ENCODE assay signal across 8 cellular contexts in the genomic region with DNA sequence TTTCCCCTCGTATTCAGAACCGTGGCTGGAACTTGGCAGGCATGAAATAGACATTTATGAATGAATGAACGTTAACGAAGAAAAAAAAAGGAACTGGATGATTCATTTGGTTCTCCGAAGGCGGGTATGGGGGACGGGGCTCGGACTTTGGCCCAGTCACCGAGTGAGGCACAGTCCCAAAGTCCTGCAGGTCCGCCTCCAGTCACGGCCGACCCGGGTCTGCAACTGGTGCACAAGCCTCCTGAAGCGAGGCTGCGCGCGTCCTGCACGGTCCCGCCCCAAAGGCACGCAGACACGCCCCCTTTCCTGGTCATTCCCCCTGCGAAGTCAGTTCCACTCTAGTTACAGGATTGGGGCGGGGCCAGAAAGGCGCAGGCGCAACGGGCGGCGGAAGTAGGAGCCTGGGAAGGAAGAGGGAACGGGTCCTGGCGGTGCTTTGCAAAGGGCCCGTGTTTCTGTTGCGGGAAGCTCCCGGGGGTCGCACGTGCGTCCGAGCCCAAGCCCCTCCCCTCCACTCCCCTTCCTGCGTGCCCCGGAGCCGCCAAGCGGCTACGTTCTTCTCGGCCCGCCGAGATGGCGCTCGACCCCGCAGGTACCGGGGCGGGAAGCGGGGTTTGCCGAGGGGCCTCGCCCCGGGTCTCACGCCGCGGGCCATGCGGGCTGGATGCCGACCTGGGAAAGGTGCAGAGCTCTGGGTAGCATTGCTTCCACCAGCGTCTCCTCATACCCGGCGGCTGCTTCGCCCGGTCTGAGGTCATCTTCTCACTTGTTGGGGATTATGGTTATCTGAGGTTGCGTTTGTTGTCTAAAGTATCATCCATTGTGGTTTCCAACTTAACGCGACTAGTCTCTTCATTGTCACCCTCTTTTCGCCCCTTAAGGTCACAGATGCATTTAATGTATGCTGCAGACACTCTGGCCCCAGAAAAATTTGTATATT. TPM values are rescaled to one million over a fixed set of nuclear protein-coding genes. Genes with fewer than 3 reads are reported as not detected.
DNase-seq lines count a peak whose midpoint lies in the region; ATAC-seq, FAIRE-seq and TF ChIP-seq lines count a peak whose summit lies in the region.

A gene with protein sequence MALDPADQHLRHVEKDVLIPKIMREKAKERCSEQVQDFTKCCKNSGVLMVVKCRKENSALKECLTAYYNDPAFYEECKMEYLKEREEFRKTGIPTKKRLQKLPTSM (plus strand): TSS at position 399 of the 940 bp plus-strand sequence. CDS start 175 bp downstream, at position 574.

- peak; percentile 95 to 97 for TF ChIP-seq POLR2A in HepG2 (IDR thresholded peaks at IDR 0.05; ENCODE audit: insufficient read depth in 1 of 2, low read depth in 2 of 2, low read length in 2 of 2)

- BruUV-seq in HepG2 (replicated peaks; lab: Mats Ljungman, UMichigan) = TSS peak; percentile 72

- H3K9ac ChIP-seq in HepG2 (ENCODE audit: insufficient read depth, low read depth, low read length) = peak within 1 kb of the TSS; percentile 86

- 0 out of 2 replicates have a peak, but pooled peaks have one; percentile 16 for TF ChIP-seq RAD21 in HepG2 (CRISPR knock-in tag; IDR thresholded peaks at IDR 0.05)

- H3K79me2 ChIP-seq in HepG2 (ENCODE audit: insufficient read depth, low read length) = peaks cover 46% of the 10 kb centered on the region

- H3K9me3 ChIP-seq in HepG2 (ENCODE audit: low read length) = no peaks in the 10 kb centered on the region

- peak within 1 kb of the TSS; percentile 93 for H3K4me2 ChIP-seq in HepG2 (ENCODE audit: low read depth, low read length)

- DNase-seq in NCI-H774 (lab: John Stamatoyannopoulos, UW) (peak; percentile 91), HepG2 (ENCODE audit: low spot score) (peak; percentile 95)
- DNase-seq in activated CD4-positive, alpha-beta T cell treated with anti-CD3 and anti-CD28 coated beads, Interleukin-2, amount 50 U/mL, for 4 hours = peak; percentile 88 to 89
- peak; percentile 96 for DNase-seq in stimulated activated CD4-positive, alpha-beta T cell treated with anti-CD3 and anti-CD28 coated beads, Interleukin-4, amount 100 ng/mL, for 1 hour

- no peak for TF ChIP-seq CTCF in C4-2B (conservative IDR thresholded peaks at IDR 0.05)
- TF ChIP-seq CTCF in HepG2 (CRISPR knock-in tag; IDR thresholded peaks at IDR 0.05) = peak; percentile 42; the same call in 1 of the 2 replicates

- TF ChIP-seq EP300 in HepG2 (IDR thresholded peaks at IDR 0.05; ENCODE audit: low read depth in 2 of 2, low read length in 2 of 2) (peak in 1 of 2 experiments; percentile 54; a peak in 2 of 4 replicates), HepG2 (CRISPR knock-in tag; IDR thresholded peaks at IDR 0.05; ENCODE audit: borderline replicate concordance) (no peak)

- H3K4me1 Mint-ChIP-seq in dendritic cell treated with granulocyte-macrophage colony-stimulating factor and Interleukin-4, amounts not matched to agents 40 ng/mL and 50 ng/mL, for 4 days (ENCODE audit: low read depth) = peaks cover 44% of the 10 kb centered on the region

- H4K20me1 ChIP-seq in HepG2 (ENCODE audit: insufficient read depth, low read length) = no peaks in the 10 kb centered on the region

- peak; percentile 89 for FAIRE-seq in HepG2 (lab: Jason Lieb, UNC)

- H3K36me3 Mint-ChIP-seq in dendritic cell treated with granulocyte-macrophage colony-stimulating factor and Interleukin-4, amounts not matched to agents 40 ng/mL and 50 ng/mL, for 4 days (ENCODE audit: low read depth) = peaks cover 23% of the 10 kb centered on the region

- ATAC-seq in GM19395 (IDR thresholded peaks at IDR 0.05; ENCODE audit: unreplicated experiment) = peak; percentile 98
- peak; percentile 96 for ATAC-seq in HG03565 (IDR thresholded peaks at IDR 0.05; ENCODE audit: unreplicated experiment)
- peak; percentile 98 for ATAC-seq in HepG2

- CTCF ChIA-PET in HepG2 (lab: Yijun Ruan, JAX; ENCODE audit: low intra/inter-chr PET ratio, low total read pairs) = no interaction called here

- in situ Hi-C loops in HepG2 (cut with HindIII; ENCODE audit: extremely low pct_ligation_motif_present, low pct_unique_long_range_greater_than_20kb) = no loop called here

- no peaks in the 10 kb centered on the region for H3K9me3 Mint-ChIP-seq in dendritic cell treated with granulocyte-macrophage colony-stimulating factor and Interleukin-4, amounts not matched to agents 40 ng/mL and 50 ng/mL, for 4 days

- POLR2A ChIA-PET in HepG2 (lab: Yijun Ruan, JAX) = interaction anchor here (0.8 to 2.1 kb wide), 7 partner anchors 12 to 529 kb away, joined by 3 to 15 read pairs (median 4); a partner anchor contains a TSS

- intact Hi-C loops in dendritic cell treated with granulocyte-macrophage colony-stimulating factor and Interleukin-4, amounts not matched to agents 40 ng/mL and 50 ng/mL, for 4 days (cut with micrococcal nuclease) = loop anchor here (10.0 kb wide), 1 partner anchor 87 kb away; no protein-coding TSS in a partner anchor
- intact Hi-C loops in HepG2 (cut with micrococcal nuclease; ENCODE audit: unreplicated experiment) = loop anchor here (1.0 to 5.0 kb wide), 6 partner anchors 86 to 529 kb away; a partner anchor contains a TSS

- H3K27me3 ChIP-seq in HepG2 (ENCODE audit: control insufficient read depth in 1 of 2, insufficient read depth in 2 of 2, low read length in 2 of 2) = no peaks in the 10 kb centered on the region; a peak in 1 of 5 replicates

- peaks cover under 1% of the 10 kb centered on the region for H3K27me3 Mint-ChIP-seq in dendritic cell treated with granulocyte-macrophage colony-stimulating factor and Interleukin-4, amounts not matched to agents 40 ng/mL and 50 ng/mL, for 4 days

- no peaks in the 10 kb centered on the region for H3K36me3 ChIP-seq in HepG2 (replicated peaks in 1 of 2; ENCODE audit: control insufficient read depth in 1 of 2, insufficient read depth in 2 of 2, low read length in 2 of 2)

- 2% methylated on average over 49 of the region's 68 CpGs for WGBS in HepG2 (ENCODE audit: low lambda C conversion rate)

- H3K27ac Mint-ChIP-seq in dendritic cell treated with granulocyte-macrophage colony-stimulating factor and Interleukin-4, amounts not matched to agents 40 ng/mL and 50 ng/mL, for 4 days = peak within 1 kb of the TSS; percentile 92

- H3K4me1 ChIP-seq in HepG2 (ENCODE audit: insufficient read depth, low read length) = peaks cover 61% of the 10 kb centered on the region

- H3K27ac ChIP-seq in C4-2B (peak within 1 kb of the TSS; percentile 93), HepG2 (ENCODE audit: extremely low read length, insufficient read depth, low read length) (peak within 1 kb of the TSS; percentile 82)

- peak within 1 kb of the TSS; percentile 85 for H3K4me3 Mint-ChIP-seq in dendritic cell treated with granulocyte-macrophage colony-stimulating factor and Interleukin-4, amounts not matched to agents 40 ng/mL and 50 ng/mL, for 4 days

- peak within 1 kb of the TSS; percentile 70 to 86 (median 84) for H3K4me3 ChIP-seq in HepG2 (replicated peaks in 1 of 3; ENCODE audit: insufficient read depth in 1 of 3, low read depth in 2 of 3, low read length in 3 of 3)

- H2AFZ ChIP-seq in HepG2 (ENCODE audit: low read length) = peak within 1 kb of the TSS; percentile 88

TF ChIP-seq in HepG2, 621 proteins besides CTCF, POLR2A, EP300 and RAD21 (continues in another document):
- TF ChIP-seq HNRNPH1 (optimal IDR thresholded peaks at IDR 0.05; ENCODE audit: low read depth, low read length) = no peak
- TF ChIP-seq, protein P1, sequence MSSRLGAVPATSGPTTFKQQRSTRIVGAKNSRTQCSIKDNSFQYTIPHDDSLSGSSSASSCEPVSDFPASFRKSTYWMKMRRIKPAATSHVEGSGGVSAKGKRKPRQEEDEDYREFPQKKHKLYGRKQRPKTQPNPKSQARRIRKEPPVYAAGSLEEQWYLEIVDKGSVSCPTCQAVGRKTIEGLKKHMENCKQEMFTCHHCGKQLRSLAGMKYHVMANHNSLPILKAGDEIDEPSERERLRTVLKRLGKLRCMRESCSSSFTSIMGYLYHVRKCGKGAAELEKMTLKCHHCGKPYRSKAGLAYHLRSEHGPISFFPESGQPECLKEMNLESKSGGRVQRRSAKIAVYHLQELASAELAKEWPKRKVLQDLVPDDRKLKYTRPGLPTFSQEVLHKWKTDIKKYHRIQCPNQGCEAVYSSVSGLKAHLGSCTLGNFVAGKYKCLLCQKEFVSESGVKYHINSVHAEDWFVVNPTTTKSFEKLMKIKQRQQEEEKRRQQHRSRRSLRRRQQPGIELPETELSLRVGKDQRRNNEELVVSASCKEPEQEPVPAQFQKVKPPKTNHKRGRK (CRISPR knock-in tag; IDR thresholded peaks at IDR 0.05) = no peak
- TF ChIP-seq NR3C1 (CRISPR knock-in tag; IDR thresholded peaks at IDR 0.05) = no peak
- TF ChIP-seq ZNF552 (CRISPR knock-in tag; IDR thresholded peaks at IDR 0.05; ENCODE audit: borderline replicate concordance) = peak; percentile 71; the same call in 1 of the 2 replicates
- peak; percentile 92 for TF ChIP-seq ZNF605 (CRISPR knock-in tag; IDR thresholded peaks at IDR 0.05)

RNA-seq across cellular contexts. Expression of the gene that starts here (rescaled TPM):
- 29.5 and 32.3 TPM in 2 replicates for total RNA-seq in HepG2 (2016; rRNA removed; fragmentation: Illumina TruSeq; extraction: Trizol)
- total RNA-seq in HepG2 (2016; cell fraction: cytosol; rRNA removed; fragmentation: Illumina TruSeq; extraction: Trizol; ENCODE audit: low read depth) = 23.4 and 25.5 TPM in 2 replicates
- 28.5 and 32.7 TPM in 2 replicates for total RNA-seq in HepG2 (2016; cell fraction: insoluble cytoplasmic fraction; rRNA removed; fragmentation: Illumina TruSeq; extraction: Trizol)
- total RNA-seq in HepG2 (2016; cell fraction: membrane; rRNA removed; fragmentation: Illumina TruSeq; extraction: Trizol) = 20.9 and 22.7 TPM in 2 replicates
- total RNA-seq in HepG2 (2016; cell fraction: nucleus; rRNA removed; fragmentation: Illumina TruSeq; extraction: Trizol) = 17.1 and 18.8 TPM in 2 replicates
- polyA plus RNA-seq in HepG2 (2011; rRNA removed) = 19.9 and 22.1 TPM in 2 replicates
- 11.6 and 16.4 TPM in 2 replicates for polyA plus RNA-seq in HepG2 (2011; cell fraction: cytosol; rRNA removed)
- polyA plus RNA-seq in HepG2 (2011; cell fraction: nucleus; rRNA removed) = 8.8 and 11.8 TPM in 2 replicates
- 30.2 and 38.8 TPM in 2 replicates for polyA plus RNA-seq in HepG2 (2012)
- polyA plus RNA-seq in HepG2 (2016; cell fraction: cytosol; fragmentation: Illumina TruSeq; extraction: Trizol; ENCODE audit: low read depth) = 28.3 and 32.3 TPM in 2 replicates
- 43.4 and 48.7 TPM in 2 replicates for polyA plus RNA-seq in HepG2 (2016; cell fraction: insoluble cytoplasmic fraction; fragmentation: Illumina TruSeq; extraction: Trizol; ENCODE audit: low read depth)
- 26.3 and 29.5 TPM in 2 replicates for polyA plus RNA-seq in HepG2 (2016; cell fraction: membrane; fragmentation: Illumina TruSeq; extraction: Trizol; ENCODE audit: low read depth)
- 35.4 and 35.6 TPM in 2 replicates for polyA plus RNA-seq in HepG2 (2016; cell fraction: nucleus; fragmentation: Illumina TruSeq; extraction: Trizol; ENCODE audit: insufficient read depth, low read depth)
- 3.6 and 5.0 TPM in 2 replicates for polyA minus RNA-seq in HepG2 (2011; rRNA and poly(A)+ RNA removed; ENCODE audit: low replicate concordance)
- polyA minus RNA-seq in HepG2 (2011; cell fraction: cytosol; rRNA and poly(A)+ RNA removed) = 4.6 and 9.9 TPM in 2 replicates
- 43.8 and 44.0 TPM in 2 replicates for polyA minus RNA-seq in HepG2 (2011; cell fraction: nucleus; rRNA and poly(A)+ RNA removed)

Comparison
In these comparisons a context has a peak if more than half of its experiments do, and no peak if none do; other contexts are left out.
1. Peak in every context shown above with its lines: DNase-seq, ATAC-seq, H3K4me3 ChIP-seq and H3K27ac ChIP-seq.